Comparison of ENCODE assay signal across 30 cellular contexts in the genomic region with DNA sequence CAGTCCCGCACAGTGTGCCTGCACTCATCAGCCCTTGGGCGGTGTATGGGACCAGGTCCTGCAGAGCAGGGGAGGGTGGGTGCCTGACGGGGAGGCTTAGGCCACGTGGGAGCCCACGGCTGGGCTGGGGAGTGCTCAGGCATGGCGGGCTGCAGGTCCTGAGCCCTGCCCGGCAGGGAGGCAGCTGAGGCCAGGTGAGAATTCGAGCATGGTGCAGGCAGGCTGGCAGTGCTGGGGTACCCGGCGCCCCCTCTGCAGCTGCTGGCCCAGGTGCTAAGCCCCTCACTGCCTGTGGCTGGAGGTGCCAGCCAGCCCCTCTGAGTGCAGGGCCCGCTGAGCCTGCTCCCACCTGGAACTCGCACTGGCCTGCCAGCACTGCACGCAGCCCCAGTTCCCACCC.
"Had no signal": no experiment of that assay in that cellular context is flagged by ENCODE, and none has a peak within 500 bp of the region (broad histone marks: within the 10 kb centered on the region; RNA-seq: fewer than 3 reads in every experiment).

No MANE protein-coding gene starts in this region.

- H3K36me3 ChIP-seq: adrenal gland, SJCRH30 had no signal

- H3K4me1 ChIP-seq: adrenal gland, SJCRH30 had no signal

- DNase-seq: activated CD4-positive, alpha-beta T cell treated with anti-CD3 and anti-CD28 coated beads for 1 hour; activated CD4-positive, alpha-beta T cell treated with anti-CD3 and anti-CD28 coated beads for 48 hours; activated CD4-positive, alpha-beta T cell treated with anti-CD3 and anti-CD28 coated beads, Interleukin-2, amount 50 U/mL, for 4 hours; activated CD4-positive, CD25-positive, alpha-beta regulatory T cell; activated CD8-positive, alpha-beta T cell treated with anti-CD3 and anti-CD28 coated beads for 36 hours; activated effector memory CD4-positive, alpha-beta T cell treated with anti-CD3 and anti-CD28 coated beads, Interleukin-2, amount 50 U/mL, for 16 hours; activated naive CD4-positive, alpha-beta T cell treated with anti-CD3 and anti-CD28 coated beads for 36 hours; activated T-cell treated with anti-CD3 and anti-CD28 coated beads, Interleukin-2, amount 50 U/mL, for 1 hour; activated T-cell treated with anti-CD3 and anti-CD28 coated beads, Interleukin-2, amount 50 U/mL, for 72 hours; adrenal gland; caudate nucleus; IMR-90; NCI-H1105; NCI-H1417 treated with DMSO at 0.1 percent for 48 hours; NCI-H1694; NCI-H1930; NCI-H345; NCI-H524 treated with DMSO at 0.1 percent for 48 hours; SHP77; SJCRH30; T-cell; T-helper 17 cell; T-helper 9 cell had no signal

- H3K9me3 ChIP-seq: adrenal gland, SJCRH30 had no signal

- H3K27me3 ChIP-seq: adrenal gland, SJCRH30 had no signal

- H3K4me3 Mint-ChIP-seq: activated CD8-positive, alpha-beta T cell treated with anti-CD3 and anti-CD28 coated beads for 36 hours; activated naive CD4-positive, alpha-beta T cell treated with anti-CD3 and anti-CD28 coated beads for 36 hours; activated T-cell treated with anti-CD3 and anti-CD28 coated beads, Interleukin-2, amount 50 U/mL, for 72 hours; activated T-helper 17 cell treated with anti-CD3 and anti-CD28 coated beads, Interleukin-2, amount 50 U/mL, for 72 hours; brain; T-cell; T-helper 17 cell had no signal

- H3K27me3 Mint-ChIP-seq: activated CD8-positive, alpha-beta T cell treated with anti-CD3 and anti-CD28 coated beads for 36 hours; activated T-helper 17 cell treated with anti-CD3 and anti-CD28 coated beads, Interleukin-2, amount 50 U/mL, for 72 hours; brain; T-cell; T-helper 17 cell had no signal

- H3K27ac Mint-ChIP-seq: activated CD8-positive, alpha-beta T cell treated with anti-CD3 and anti-CD28 coated beads for 36 hours; activated naive CD4-positive, alpha-beta T cell treated with anti-CD3 and anti-CD28 coated beads for 36 hours; activated naive CD4-positive, alpha-beta T cell treated with anti-CD3 and anti-CD28 coated beads, Interleukin-2, amount 50 U/mL, for 72 hours; activated T-cell treated with anti-CD3 and anti-CD28 coated beads, Interleukin-2, amount 50 U/mL, for 72 hours; activated T-helper 17 cell treated with anti-CD3 and anti-CD28 coated beads, Interleukin-2, amount 50 U/mL, for 72 hours; brain; T-cell; T-helper 17 cell had no signal

- H3K36me3 Mint-ChIP-seq: activated naive CD4-positive, alpha-beta T cell treated with anti-CD3 and anti-CD28 coated beads, Interleukin-2, amount 50 U/mL, for 72 hours; brain; T-cell had no signal

- H3K4me3 ChIP-seq: adrenal gland, K562, SJCRH30, SK-N-MC had no signal

- H3K27ac ChIP-seq: adrenal gland, SJCRH30, SK-N-MC, VCaP had no signal

- H3K4me1 Mint-ChIP-seq: activated T-helper 17 cell treated with anti-CD3 and anti-CD28 coated beads, Interleukin-2, amount 50 U/mL, for 72 hours; brain; T-cell; T-helper 17 cell had no signal

- ATAC-seq: activated CD8-positive, alpha-beta T cell treated with anti-CD3 and anti-CD28 coated beads for 36 hours; activated naive CD4-positive, alpha-beta T cell treated with anti-CD3 and anti-CD28 coated beads, Interleukin-2, amount 50 U/mL, for 72 hours; activated T-cell treated with anti-CD3 and anti-CD28 coated beads, Interleukin-2, amount 50 U/mL, for 72 hours; activated T-helper 17 cell treated with anti-CD3 and anti-CD28 coated beads, Interleukin-2, amount 50 U/mL, for 72 hours; K562; Panc1; T-cell; T-helper 17 cell had no signal
